ENCODE assay signal across 1 cellular context in the genomic region with DNA sequence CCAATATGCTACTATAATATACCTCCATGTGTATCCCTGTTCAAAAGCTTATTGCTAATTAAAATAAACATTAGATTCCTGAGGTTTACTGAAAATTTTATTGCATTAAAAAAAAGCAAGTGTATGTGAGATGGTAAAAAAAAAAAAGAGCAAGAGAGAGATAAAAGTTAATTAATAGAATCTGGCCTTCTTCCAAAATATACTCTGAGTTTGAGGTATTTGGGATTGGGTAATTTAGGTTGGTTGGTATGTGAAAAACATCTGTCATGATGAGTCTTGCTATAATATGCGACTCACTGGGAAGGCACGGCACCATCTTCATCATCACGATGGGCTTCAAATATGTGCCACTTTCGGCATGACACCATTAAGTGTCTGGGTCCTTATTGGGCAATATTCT.
TF ChIP-seq lines count a peak whose summit lies in the region.

No MANE protein-coding gene starts in this region.

TF ChIP-seq in IMR-90, 13 proteins besides CTCF, POLR2A, EP300 and RAD21:
- TF ChIP-seq MAZ (IDR thresholded peaks at IDR 0.05; ENCODE audit: borderline replicate concordance, low read depth, low read length): no peak
- 0 out of 2 replicates have a peak, but pooled peaks have one; percentile 4 for TF ChIP-seq FOS (IDR thresholded peaks at IDR 0.05; ENCODE audit: low read depth, low read length)
- peak; percentile 81 for TF ChIP-seq CEBPB (IDR thresholded peaks at IDR 0.05; ENCODE audit: low read depth, low read length)
- TF ChIP-seq ELK1 (IDR thresholded peaks at IDR 0.05; ENCODE audit: borderline replicate concordance, low read depth, low read length): no peak
- TF ChIP-seq NFE2L2 (IDR thresholded peaks at IDR 0.05; ENCODE audit: low read depth, low read length): peak; percentile 39; the same call in 1 of the 2 replicates
- no peak for TF ChIP-seq MAFK (IDR thresholded peaks at IDR 0.05; ENCODE audit: low read depth, low read length)
